Comparison of ENCODE assay signal across 11 cellular contexts in the genomic region with DNA sequence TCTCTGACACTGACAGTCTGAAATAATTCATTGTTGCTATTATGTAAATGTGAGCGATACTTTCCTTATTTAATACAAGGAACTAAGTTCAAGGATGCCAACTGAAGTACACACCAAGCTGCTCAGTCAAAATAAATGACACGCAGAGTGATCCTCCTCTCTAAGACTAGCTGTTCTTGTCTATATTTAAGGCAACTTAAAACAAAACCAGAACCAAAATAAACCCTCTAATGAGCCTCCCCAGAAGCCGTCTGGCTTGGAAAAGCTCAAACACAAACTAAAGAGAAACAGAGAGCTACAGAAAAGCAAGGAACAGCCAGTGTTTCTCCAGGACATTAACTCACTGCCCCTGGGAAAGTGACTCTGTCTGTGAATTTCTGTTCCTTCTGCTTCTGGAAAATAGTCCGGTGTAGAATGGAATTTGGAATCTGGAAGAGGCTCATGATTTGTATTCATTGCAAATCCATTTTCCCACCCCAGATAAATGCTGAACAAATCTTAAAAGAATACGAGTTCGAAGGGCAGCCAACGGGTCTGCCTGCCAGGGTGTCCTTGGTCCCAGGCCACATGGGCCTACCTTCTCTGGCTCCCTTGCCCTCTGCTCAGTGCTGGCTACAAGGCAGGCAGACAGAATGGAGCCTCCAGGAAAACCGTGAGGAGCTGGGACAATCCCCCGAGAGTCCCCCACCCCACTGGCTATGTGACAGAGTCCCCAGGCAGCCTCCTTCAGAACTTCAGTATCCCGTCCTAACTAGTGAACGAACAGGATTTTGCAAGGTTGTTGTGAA. TPM values are rescaled to one million over a fixed set of nuclear protein-coding genes. Genes with fewer than 3 reads are reported as not detected.
A peak's percentile ranks its signal among the peaks of the same experiment; 100 is the strongest.
DNase-seq lines count a peak whose midpoint lies in the region; ATAC-seq lines count a peak whose summit lies in the region.
"Had no signal": no experiment of that assay in that cellular context is flagged by ENCODE, and none has a peak within 500 bp of the region (broad histone marks: within the 10 kb centered on the region; RNA-seq: fewer than 3 reads in every experiment).

No MANE protein-coding gene starts in this region.

- H3K4me1 ChIP-seq in Karpas-422 (ENCODE audit: low read length) (no peaks in the 10 kb centered on the region), muscle layer of duodenum (ENCODE audit: control insufficient read depth in 1 of 2, insufficient read depth in 2 of 2, low read length in 2 of 2) (peaks cover 0 to 30% of the 10 kb centered on the region in 2 donors), subcutaneous abdominal adipose tissue (ENCODE audit: control insufficient read depth in 5 of 5, insufficient read depth in 5 of 5, low read length in 5 of 5) (peaks cover 2 to 41% (median 33%) of the 10 kb centered on the region in 5 donors)

- H3K9me3 ChIP-seq in Karpas-422 (ENCODE audit: low read length) (no peaks in the 10 kb centered on the region), muscle layer of duodenum (ENCODE audit: control insufficient read depth in 1 of 2, low read length in 2 of 2) (no peaks in the 10 kb centered on the region), subcutaneous abdominal adipose tissue (ENCODE audit: control insufficient read depth in 5 of 5, low read length in 5 of 5) (no peaks in the 10 kb centered on the region)

- H3K9me3 Mint-ChIP-seq in T-cell, result no peaks in the 10 kb centered on the region

- H3K27ac ChIP-seq in Karpas-422 (ENCODE audit: low read length), result no peak overlapping the region
- peak overlapping the region; percentile 35 for H3K27ac ChIP-seq in muscle layer of duodenum (ENCODE audit: low read length)
- H3K27ac ChIP-seq in subcutaneous abdominal adipose tissue (ENCODE audit: low read depth, low read length), result peak overlapping the region; percentile 63

- peaks cover 0 to 3% (median 0%) of the 10 kb centered on the region in 3 donors for H3K4me1 Mint-ChIP-seq in T-cell

- H3K27me3 ChIP-seq in Karpas-422 (ENCODE audit: low read length) (no peaks in the 10 kb centered on the region), muscle layer of duodenum (ENCODE audit: low read depth, low read length) (no peaks in the 10 kb centered on the region), subcutaneous abdominal adipose tissue (ENCODE audit: control insufficient read depth in 5 of 5, insufficient read depth in 4 of 5, low read length in 5 of 5) (no peaks in the 10 kb centered on the region)

- no peak overlapping the region for H3K27ac Mint-ChIP-seq in T-cell

- DNase-seq in Karpas-422 (peak; percentile 38), germinal center (ENCODE audit: low spot score) (peak; percentile 44), NOMO-1 (lab: John Stamatoyannopoulos, UW; ENCODE audit: unreplicated experiment in 2 of 2) (no peak), T-cell (no peak), MV-4-11 (lab: John Stamatoyannopoulos, UW) (no peak), 8988T (no peak)
- DNase-seq: activated CD4-positive, alpha-beta T cell treated with anti-CD3 and anti-CD28 coated beads for 48 hours; stimulated activated CD4-positive, alpha-beta T cell treated with anti-CD3 and anti-CD28 coated beads, Interleukin-2, amount 100 ng/mL, for 24 hours had no signal

- H3K36me3 ChIP-seq in Karpas-422 (ENCODE audit: insufficient read depth, low read length) (no peaks in the 10 kb centered on the region), muscle layer of duodenum (ENCODE audit: control insufficient read depth in 1 of 2, insufficient read depth in 2 of 2, low read length in 2 of 2) (no peaks in the 10 kb centered on the region), subcutaneous abdominal adipose tissue (ENCODE audit: control insufficient read depth in 5 of 5, insufficient read depth in 5 of 5, low read length in 5 of 5) (no peaks in the 10 kb centered on the region)

- no peaks in the 10 kb centered on the region for H3K79me2 ChIP-seq in Karpas-422 (ENCODE audit: low read length)

- CTCF ChIA-PET in T-cell (lab: Charles Lee), result no interaction called here

- no peak for ATAC-seq in T-cell (replicated peaks in 1 of 4)

- no peak overlapping the region for H3K4me2 ChIP-seq in Karpas-422 (ENCODE audit: low read depth, low read length, poor library complexity, severe bottlenecking)

- H3K4me3 Mint-ChIP-seq in T-cell, result no peak overlapping the region

- no peak overlapping the region for H2AFZ ChIP-seq in Karpas-422 (ENCODE audit: low read length)

- H3K9me2 ChIP-seq in Karpas-422 (replicated peaks; ENCODE audit: insufficient read depth, low read length), result no peaks in the 10 kb centered on the region

- POLR2A ChIA-PET in T-cell (lab: Charles Lee), result no interaction called here

- H4K20me1 ChIP-seq in Karpas-422 (ENCODE audit: insufficient read depth, low read depth, low read length), result no peaks in the 10 kb centered on the region

- no peaks in the 10 kb centered on the region for H3K36me3 Mint-ChIP-seq in T-cell

- H3K27me3 Mint-ChIP-seq in T-cell, result no peaks in the 10 kb centered on the region

- H3K4me3 ChIP-seq in Karpas-422 (ENCODE audit: low read length), result no peak overlapping the region
- no peak overlapping the region for H3K4me3 ChIP-seq in muscle layer of duodenum (ENCODE audit: low read depth in 1 of 2, low read length in 2 of 2)
- no peak overlapping the region for H3K4me3 ChIP-seq in subcutaneous abdominal adipose tissue (ENCODE audit: low read depth in 1 of 5, low read length in 5 of 5)

- no peak overlapping the region for H3K9ac ChIP-seq in Karpas-422 (ENCODE audit: low read length)
- H3K9ac ChIP-seq in subcutaneous abdominal adipose tissue (ENCODE audit: low read length in 5 of 5), result no peak overlapping the region

RNA-seq across cellular contexts. Expression of gene GGTA1, which starts 14.8 kb away (rescaled TPM):
- not detected in 2 replicates for total RNA-seq in Karpas-422 (2014; rRNA removed; shearing (Covaris generic); ENCODE audit: low replicate concordance)
- not detected for total RNA-seq in T-cell
- total RNA-seq: T-helper 2 cell treated with Interferon-gamma antibody and Interleukin-4, amounts not matched to agents 100 ng/mL and 5 ng/mL, for 36 hours had no signal

Comparison
In these comparisons a context has a peak if more than half of its experiments do, and no peak if none do; other contexts are left out.
1. DNase-seq: peak in Karpas-422 (single experiment) and germinal center (single experiment); none in NOMO-1 (0 of 2), T-cell (0 of 34), MV-4-11 (single experiment) and 8988T (single experiment).